Comparison of ENCODE assay signal across 23 cellular contexts in genomic region chr3:122052968-122053367, GRCh38. TPM values are rescaled to one million over a fixed set of nuclear protein-coding genes. Genes with fewer than 3 reads are reported as not detected.
DNase-seq lines count a peak whose midpoint lies in the region; ATAC-seq and TF ChIP-seq lines count a peak whose summit lies in the region.
"Had no signal": no experiment of that assay in that cellular context is flagged by ENCODE, and none has a peak within 500 bp of the region (broad histone marks: within the 10 kb centered on the region; RNA-seq: fewer than 3 reads in every experiment).

No MANE protein-coding gene starts in this region.

- peak overlapping the region in 5 of 7 donors; percentile 5 to 75 (median 32) for H3K27ac Mint-ChIP-seq in CD14-positive monocyte
- H3K27ac Mint-ChIP-seq: CD4-positive, alpha-beta memory T cell had no signal

- peak; percentile 51 for ATAC-seq in GM18907 (IDR thresholded peaks at IDR 0.05; ENCODE audit: unreplicated experiment)
- peak; percentile 52 for ATAC-seq in HG02981 (IDR thresholded peaks at IDR 0.05; ENCODE audit: unreplicated experiment)
- no peak for ATAC-seq in right lobe of liver
- ATAC-seq: left cardiac atrium had no signal

- CTCF ChIA-PET in OCI-LY7 (lab: Charles Lee; ENCODE audit: unreplicated experiment) = no interaction called here

- peaks cover 37% of the 10 kb centered on the region; the same call in 1 of the 2 replicates for H3K79me2 ChIP-seq in OCI-LY7 (ENCODE audit: insufficient read depth, low read depth, low read length)

- 80% methylated on average over 3 of the region's 3 CpGs for WGBS in right lobe of liver (ENCODE audit: insufficient coverage, low coverage, low lambda C conversion rate, missing lambda C conversion rate)

- no peaks in the 10 kb centered on the region for H3K27me3 ChIP-seq in right lobe of liver
- H3K27me3 ChIP-seq: tibial nerve had no signal

- no peak for TF ChIP-seq POLR2A in right lobe of liver (IDR thresholded peaks at IDR 0.05)

- no peak overlapping the region for H3K4me3 Mint-ChIP-seq in CD14-positive monocyte
- H3K4me3 Mint-ChIP-seq: CD4-positive, alpha-beta memory T cell; central memory CD8-positive, alpha-beta T cell had no signal

- H3K4me1 ChIP-seq in OCI-LY7 (ENCODE audit: insufficient read depth, low read length, poor library complexity, severe bottlenecking) (peaks cover 45% of the 10 kb centered on the region), right lobe of liver (no peaks in the 10 kb centered on the region)
- H3K4me1 ChIP-seq: tibial nerve had no signal

- no TSS peak for BruUV-seq in OCI-LY7 (replicated peaks; lab: Mats Ljungman, UMichigan)

- H3K36me3 ChIP-seq in OCI-LY7 (ENCODE audit: insufficient read depth, low read length) = peaks cover 10% of the 10 kb centered on the region
- no peaks in the 10 kb centered on the region for H3K36me3 ChIP-seq in right lobe of liver
- H3K36me3 ChIP-seq: tibial nerve had no signal

- H3K9me2 ChIP-seq in OCI-LY7 (ENCODE audit: insufficient read depth, low read length) = no peaks in the 10 kb centered on the region; the same call in 1 of the 2 replicates

- H3K36me3 Mint-ChIP-seq in CD14-positive monocyte = peaks cover 3 to 6% of the 10 kb centered on the region in 2 donors
- H3K36me3 Mint-ChIP-seq: CD4-positive, alpha-beta memory T cell had no signal

- intact Hi-C loops in CD14-positive monocyte (cut with micrococcal nuclease) (loop anchor here in 1 of 2 donors (10.0 kb wide), 1 partner anchor 58 kb away; no protein-coding TSS in a partner anchor), OCI-LY7 (cut with micrococcal nuclease; ENCODE audit: unreplicated experiment) (no loop called here), right lobe of liver (cut with DNase I) (no loop called here)

- H3K4me3 ChIP-seq in OCI-LY7 (ENCODE audit: low read depth, low read length, poor library complexity, severe bottlenecking) (no peak overlapping the region), right lobe of liver (no peak overlapping the region)
- H3K4me3 ChIP-seq: tibial nerve had no signal

- H4K20me1 ChIP-seq in OCI-LY7 (ENCODE audit: insufficient read depth, low read length) = no peaks in the 10 kb centered on the region

- H3K4me2 ChIP-seq in OCI-LY7 (ENCODE audit: low read length) = peak overlapping the region; percentile 44

- peaks cover 0 to 2% (median 0%) of the 10 kb centered on the region in 3 donors for H3K27me3 Mint-ChIP-seq in CD14-positive monocyte (ENCODE audit: low read depth in 3 of 3)

- POLR2A ChIA-PET in OCI-LY7 (lab: Charles Lee) = interaction anchor here (0.5 to 4.1 kb wide), 3 partner anchors 12 to 40 kb away, joined by 3 to 48 read pairs (median 4); no protein-coding TSS in a partner anchor

- DNase-seq in CD14-positive monocyte (ENCODE audit: low spot score) = no peak
- peak; percentile 43 for DNase-seq in OCI-LY7 (ENCODE audit: low spot score)
- DNase-seq in SIG-M5 treated with dmso at 0.1 percent for 504 hours (lab: John Stamatoyannopoulos, UW; ENCODE audit: unreplicated experiment) = no peak
- DNase-seq in activated T-cell treated with anti-CD3 and anti-CD28 coated beads for 4 hours = no peak
- DNase-seq in right lobe of liver = no peak
- DNase-seq in kidney glomerular epithelial cell (lab: John Stamatoyannopoulos, UW) = no peak
- DNase-seq: CD4-positive, alpha-beta memory T cell; DND-41; effector memory CD4-positive, alpha-beta T cell; H7; hypothalamus; left cardiac atrium; NCI-H187 treated with DMSO at 0.1 percent for 48 hours; NCI-H510A treated with DMSO at 0.1 percent for 48 hours; occipital lobe; stimulated activated CD4-positive, alpha-beta T cell treated with anti-CD3 and anti-CD28 coated beads, Interleukin-4, amount 100 ng/mL, for 24 hours had no signal

- H3K9me3 Mint-ChIP-seq in CD14-positive monocyte = peaks cover 0 to 2% (median 0%) of the 10 kb centered on the region in 7 donors
- H3K9me3 Mint-ChIP-seq: central memory CD8-positive, alpha-beta T cell had no signal

- peaks cover 26% of the 10 kb centered on the region for H3K4me1 Mint-ChIP-seq in CD14-positive monocyte
- H3K4me1 Mint-ChIP-seq: CD4-positive, alpha-beta memory T cell; central memory CD8-positive, alpha-beta T cell had no signal

- H3K27ac ChIP-seq in OCI-LY7 (ENCODE audit: low read depth, low read length, poor library complexity, severe bottlenecking) (no peak overlapping the region), right lobe of liver (no peak overlapping the region)
- H3K27ac ChIP-seq: tibial nerve had no signal

- H3K9me3 ChIP-seq in OCI-LY7 (ENCODE audit: low read length) (peaks cover 5% of the 10 kb centered on the region; the same call in 1 of the 2 replicates), right lobe of liver (no peaks in the 10 kb centered on the region)

- peak overlapping the region; percentile 18; the same call in 1 of the 2 replicates for H2AFZ ChIP-seq in OCI-LY7 (ENCODE audit: low read length)

- no peak for TF ChIP-seq CTCF in CD14-positive monocyte (IDR thresholded peaks at IDR 0.05)
- no peak for TF ChIP-seq CTCF in OCI-LY7 (conservative IDR thresholded peaks at IDR 0.05; ENCODE audit: low read length)
- TF ChIP-seq CTCF in right lobe of liver (IDR thresholded peaks at IDR 0.05) = no peak

RNA-seq across cellular contexts. Expression of gene CD86, which starts 2.2 kb away (rescaled TPM):
- 100 to 1,000 TPM; 273 to 321 TPM for polyA plus RNA-seq in CD14-positive monocyte
- 10.8 and 13.5 TPM in 2 replicates for total RNA-seq in OCI-LY7 (2014; rRNA removed; shearing (Covaris generic))
- total RNA-seq in OCI-LY7 (2022) (18.9 and 22.2 TPM in 2 replicates), right lobe of liver (1 to 10 TPM in 5 of 6 experiments, under 1 TPM in 1; 0.97 to 6.7 (median 3.4) TPM)
- total RNA-seq: HT1080, MCF 10A had no signal

RNA-seq across cellular contexts. Expression of gene ILDR1, which starts 30.9 kb away (rescaled TPM):
- under 1 TPM; 0.12 to 0.28 TPM for polyA plus RNA-seq in CD14-positive monocyte
- total RNA-seq in OCI-LY7 (2014; rRNA removed; shearing (Covaris generic)) = 1.1 and 2.4 TPM in 2 replicates
- 2.5 and 2.6 TPM in 2 replicates for total RNA-seq in OCI-LY7 (2022)
- under 1 TPM in 5 of 6 experiments, not detected in 1; 0.12 to 0.88 (median 0.33) TPM for total RNA-seq in right lobe of liver
- total RNA-seq: CD4-positive, alpha-beta memory T cell; HT1080; left cardiac atrium; occipital lobe; skeletal muscle tissue; tibial nerve had no signal
- polyA plus RNA-seq: CD4-positive, alpha-beta memory T cell had no signal

Comparison
In these comparisons a context has a peak if more than half of its experiments do, and no peak if none do; other contexts are left out.
1. ATAC-seq: peak in GM18907 (single experiment) and HG02981 (single experiment); none in right lobe of liver (0 of 4).